Comparison of ENCODE assay signal across 11 cellular contexts in the genomic region with DNA sequence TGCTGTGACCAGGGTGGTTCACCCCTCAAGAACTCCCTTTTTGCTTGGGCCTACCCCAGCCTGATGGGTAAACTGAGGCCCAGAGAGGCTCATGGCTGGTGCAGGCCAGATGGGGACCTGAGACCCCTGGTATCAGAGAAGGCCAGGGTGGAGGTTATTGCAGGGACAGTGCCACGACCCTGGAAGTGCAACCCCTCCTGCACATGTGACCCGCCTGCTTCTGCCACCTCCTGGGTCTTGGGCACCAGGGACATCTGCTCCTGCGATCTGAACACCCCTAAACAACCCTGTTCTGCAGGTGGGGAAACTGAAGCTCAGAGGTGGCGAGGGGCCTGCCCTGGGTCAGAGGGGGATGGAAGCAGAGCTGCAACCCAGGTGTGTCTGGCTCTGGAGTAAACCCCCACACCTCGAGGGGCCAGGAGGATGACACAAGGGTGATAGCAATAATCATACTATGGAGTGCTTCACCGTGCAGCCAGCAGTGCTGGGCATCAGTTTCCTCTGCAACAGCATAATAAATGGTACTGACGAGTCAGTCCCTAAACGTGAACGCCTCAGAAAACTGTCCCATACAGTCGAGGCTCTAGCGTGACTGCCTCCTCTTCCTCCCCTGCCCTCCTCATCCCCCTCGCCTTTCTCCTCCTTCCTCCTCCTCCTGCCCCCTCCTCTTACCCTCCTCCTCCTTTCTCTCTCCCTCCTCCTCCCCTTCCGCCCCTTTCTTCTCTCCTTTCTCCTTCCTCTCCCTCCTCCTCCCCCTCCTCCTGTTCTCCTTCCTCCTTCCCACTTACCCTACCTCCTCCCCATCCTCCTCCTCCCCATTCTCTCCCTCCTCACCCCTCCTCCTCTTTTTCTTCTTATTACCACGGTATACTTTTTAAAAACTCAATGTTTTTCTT. TPM values are rescaled to one million over a fixed set of nuclear protein-coding genes. Genes with fewer than 3 reads are reported as not detected.
"Had no signal": no experiment of that assay in that cellular context is flagged by ENCODE, and none has a peak within 500 bp of the region (broad histone marks: within the 10 kb centered on the region; RNA-seq: fewer than 3 reads in every experiment).

No MANE protein-coding gene starts in this region.

- H3K9me3 Mint-ChIP-seq: activated CD4-positive, alpha-beta T cell treated with anti-CD3 and anti-CD28 coated beads, Interleukin-2, amount 10 ng/mL, durations not matched to agents 24 days and 14 days; stimulated activated memory B cell treated with anti-CD40 and anti-IgM and Interleukin-4, amounts not matched to agents 10 μg/mL and 1 μg/mL and 100 μg/mL, for 72 hours had no signal

- H3K4me1 ChIP-seq: foreskin keratinocyte had no signal

- H3K9me3 ChIP-seq: heart left ventricle, psoas muscle, right lobe of liver, spleen had no signal

- H3K27me3 Mint-ChIP-seq: activated naive CD8-positive, alpha-beta T cell; stimulated activated memory B cell treated with anti-CD40 and anti-IgM and Interleukin-4, amounts not matched to agents 10 μg/mL and 1 μg/mL and 100 μg/mL, for 72 hours had no signal

- H3K27ac Mint-ChIP-seq: activated naive CD8-positive, alpha-beta T cell had no signal

- H3K27me3 ChIP-seq: right lobe of liver had no signal

- H3K4me3 Mint-ChIP-seq: activated naive CD8-positive, alpha-beta T cell; naive thymus-derived CD4-positive, alpha-beta T cell; stimulated activated memory B cell treated with anti-CD40 and anti-IgM and Interleukin-4, amounts not matched to agents 10 μg/mL and 1 μg/mL and 100 μg/mL, for 72 hours had no signal

- H3K36me3 Mint-ChIP-seq: activated naive CD8-positive, alpha-beta T cell had no signal

- DNase-seq: foreskin keratinocyte had no signal

- H3K4me3 ChIP-seq: psoas muscle, right lobe of liver had no signal

- H3K27ac ChIP-seq: foreskin keratinocyte, heart left ventricle, psoas muscle, right lobe of liver had no signal

RNA-seq across cellular contexts. Expression of gene CILP2, which starts 5.0 kb away (rescaled TPM):
- total RNA-seq: endothelial cell of umbilical vein, lung microvascular endothelial cell, psoas muscle had no signal
